ENCODE assay signal across 19 cellular contexts in the genomic region with DNA sequence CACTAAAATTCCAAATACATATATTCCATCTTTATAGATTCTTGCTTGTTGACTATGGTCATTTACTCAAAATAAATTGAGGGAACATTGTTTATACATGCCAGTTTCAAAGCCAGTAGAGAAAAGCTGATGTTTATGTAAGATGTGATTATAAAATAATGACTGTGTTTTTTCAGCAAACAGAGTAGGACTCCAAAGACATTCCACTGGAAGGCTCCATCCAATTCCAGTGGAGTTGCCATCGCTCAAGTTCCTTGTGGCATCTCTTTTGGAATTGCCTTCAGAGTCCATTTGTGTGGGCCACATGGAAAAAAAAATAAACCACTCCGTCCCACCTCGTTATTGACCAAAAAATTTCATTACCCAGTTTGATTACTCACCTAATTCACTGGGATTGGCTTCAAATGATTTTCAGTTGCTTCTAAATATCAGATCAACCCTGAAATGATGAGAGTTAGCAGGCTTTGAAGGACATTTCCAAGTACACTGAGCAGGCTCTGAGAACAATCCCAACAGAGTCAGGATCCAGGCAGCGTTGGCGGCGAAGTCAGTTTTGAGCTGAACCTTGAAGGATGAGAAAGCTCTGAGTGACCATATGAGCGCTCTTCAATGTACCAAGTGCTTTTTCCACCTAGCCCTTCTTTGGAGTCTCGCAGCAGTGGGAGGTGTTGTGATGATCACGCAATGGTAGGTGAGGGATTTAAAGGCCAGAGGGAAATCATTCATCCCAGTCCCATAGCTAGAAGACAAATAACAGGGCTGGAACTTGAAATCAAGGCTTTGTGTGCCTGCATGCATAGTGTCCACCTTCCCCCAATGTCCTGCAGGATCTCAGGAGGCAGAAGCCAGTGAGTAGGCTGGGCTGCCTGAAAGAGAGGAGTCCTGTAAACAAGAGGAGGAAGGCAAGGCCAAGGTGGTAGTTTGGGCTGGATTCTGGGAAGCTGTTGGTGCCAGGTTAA.
"Had no signal": no experiment of that assay in that cellular context is flagged by ENCODE, and none has a peak within 500 bp of the region (broad histone marks: within the 10 kb centered on the region; RNA-seq: fewer than 3 reads in every experiment).

No MANE protein-coding gene starts in this region.

- H3K9me3 ChIP-seq: lower lobe of right lung, tibial artery, uterus had no signal

- H3K4me1 ChIP-seq: lower lobe of right lung had no signal

- H3K27me3 ChIP-seq: cardiac muscle cell, uterus had no signal

- ATAC-seq: activated CD4-positive, alpha-beta T cell treated with anti-CD3 and anti-CD28 coated beads for 36 hours; lower lobe of right lung; stimulated activated naive CD8-positive, alpha-beta T cell treated with anti-CD3 and anti-CD28 coated beads, Interleukin-15, Interleukin-2, amounts not matched to agents 100 U/mL and 50 U/mL, for 24 hours had no signal

- H3K36me3 ChIP-seq: cardiac muscle cell, lower lobe of right lung, tibial artery, uterus had no signal

- H3K27ac Mint-ChIP-seq: activated CD4-positive, alpha-beta memory T cell treated with anti-CD3 and anti-CD28 coated beads for 36 hours; activated CD4-positive, alpha-beta T cell treated with anti-CD3 and anti-CD28 coated beads for 36 hours; activated naive CD8-positive, alpha-beta T cell; nephron; progenitor cell of endocrine pancreas had no signal

- H3K9me3 Mint-ChIP-seq: activated CD4-positive, alpha-beta memory T cell treated with anti-CD3 and anti-CD28 coated beads for 36 hours; nephron had no signal

- DNase-seq: activated CD4-positive, alpha-beta memory T cell treated with anti-CD3 and anti-CD28 coated beads for 36 hours; activated CD4-positive, alpha-beta T cell treated with anti-CD3 and anti-CD28 coated beads for 36 hours; activated gamma-delta T cell treated with Interleukin-2 at 50 U/mL for 16 hours; dorsolateral prefrontal cortex; foreskin fibroblast; lower lobe of right lung; midbrain; nucleus accumbens; stimulated activated CD4-positive, alpha-beta T cell treated with anti-CD3 and anti-CD28 coated beads, Interleukin-2, amount 100 ng/mL, for 24 hours; stimulated activated naive CD8-positive, alpha-beta T cell treated with anti-CD3 and anti-CD28 coated beads, Interleukin-15, Interleukin-2, amounts not matched to agents 100 U/mL and 50 U/mL, for 24 hours; substantia nigra; T-helper 2 cell; tibial artery; uterus had no signal

- H3K4me1 Mint-ChIP-seq: activated CD4-positive, alpha-beta T cell treated with anti-CD3 and anti-CD28 coated beads for 36 hours had no signal

- H3K36me3 Mint-ChIP-seq: activated CD4-positive, alpha-beta memory T cell treated with anti-CD3 and anti-CD28 coated beads for 36 hours; activated naive CD8-positive, alpha-beta T cell had no signal

- H3K4me3 Mint-ChIP-seq: activated CD4-positive, alpha-beta memory T cell treated with anti-CD3 and anti-CD28 coated beads for 36 hours; activated CD4-positive, alpha-beta T cell treated with anti-CD3 and anti-CD28 coated beads for 36 hours; activated naive CD8-positive, alpha-beta T cell; nephron had no signal

- H3K27ac ChIP-seq: cardiac muscle cell, dorsolateral prefrontal cortex, epithelial cell of prostate, lower lobe of right lung, tibial artery, uterus had no signal

- H3K4me3 ChIP-seq: cardiac muscle cell, dorsolateral prefrontal cortex, lower lobe of right lung, tibial artery, uterus had no signal

- H3K27me3 Mint-ChIP-seq: activated CD4-positive, alpha-beta T cell treated with anti-CD3 and anti-CD28 coated beads for 36 hours had no signal
